19 cellular contexts compared by ENCODE assay signal in the genomic region with DNA sequence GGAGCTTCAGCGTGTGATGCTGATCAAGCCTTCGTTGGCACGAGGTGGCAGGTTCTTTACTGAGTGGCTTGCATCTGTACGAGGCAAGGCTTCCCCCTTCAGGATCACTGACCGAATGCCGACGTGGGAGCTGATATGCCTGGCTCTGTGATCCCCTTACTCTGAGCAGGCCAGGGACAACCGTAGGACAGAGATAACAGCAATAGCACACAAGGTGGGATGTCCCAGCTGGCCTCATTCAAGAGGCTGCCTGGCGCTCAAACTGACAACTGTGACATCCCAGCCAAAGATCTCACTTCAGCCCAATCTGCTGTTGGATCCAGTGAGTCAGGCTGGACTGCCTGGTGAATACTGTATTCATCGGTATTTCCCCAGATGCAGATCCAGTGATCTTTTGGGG.
DNase-seq lines count a peak whose midpoint lies in the region; ATAC-seq, FAIRE-seq and TF ChIP-seq lines count a peak whose summit lies in the region.
"Had no signal": no experiment of that assay in that cellular context is flagged by ENCODE, and none has a peak within 500 bp of the region (broad histone marks: within the 10 kb centered on the region; RNA-seq: fewer than 3 reads in every experiment).

No MANE protein-coding gene starts in this region.

- ATAC-seq in left cardiac atrium (peak; percentile 90 to 93), Right ventricle myocardium inferior (no peak)
- no peak for ATAC-seq in activated CD4-positive, CD25-positive, alpha-beta regulatory T cell treated with anti-CD3 and anti-CD28 coated beads, Interleukin-2, amount 50 U/mL, for 24 hours

- H2AK5ac ChIP-seq in trophoblast cell (ENCODE audit: low read length): no peak overlapping the region

- peak; percentile 57 for DNase-seq in left cardiac atrium
- DNase-seq in Right ventricle myocardium inferior (ENCODE audit: missing footprints): no peak
- DNase-seq in HTR-8/SVneo (ENCODE audit: insufficient read length, low spot score): no peak
- peak; percentile 63 for DNase-seq in right atrium auricular region (ENCODE audit: low spot score)
- no peak for DNase-seq in trophoblast cell
- no peak for DNase-seq in stimulated activated CD4-positive, alpha-beta T cell treated with anti-CD3 and anti-CD28 coated beads, Interleukin-15, amount 100 ng/mL, for 24 hours
- DNase-seq: CD4-positive, CD25-positive, alpha-beta regulatory T cell; CD8-positive, alpha-beta memory T cell; COR-L47; DMS 273 treated with DMSO at 0.1 percent for 48 hours; DMS53; DND-41; EL; GM23248 had no signal

- H3K9me3 ChIP-seq in right atrium auricular region (no peaks in the 10 kb centered on the region), trophoblast cell (ENCODE audit: insufficient read depth, low read depth, low read length) (no peaks in the 10 kb centered on the region)
- H3K9me3 ChIP-seq: HAP-1 had no signal

- H3K79me2 ChIP-seq in trophoblast cell (ENCODE audit: control insufficient read depth, insufficient read depth, low read length, poor library complexity): no peaks in the 10 kb centered on the region

- H2BK5ac ChIP-seq in trophoblast cell (ENCODE audit: low read depth, low read length, poor library complexity): no peak overlapping the region

- no peaks in the 10 kb centered on the region for H3K79me1 ChIP-seq in trophoblast cell (ENCODE audit: low read length)

- H4K8ac ChIP-seq in trophoblast cell (ENCODE audit: low read depth, low read length): no peak overlapping the region

- no peak overlapping the region for H4K12ac ChIP-seq in trophoblast cell (ENCODE audit: low read depth, low read length)

- TF ChIP-seq CTCF in right atrium auricular region (IDR thresholded peaks at IDR 0.05): no peak

- no peak overlapping the region for H3K23ac ChIP-seq in trophoblast cell (ENCODE audit: low read length)

- H2BK120ac ChIP-seq in trophoblast cell (ENCODE audit: insufficient read depth, low read length, poor library complexity): no peak overlapping the region

- H3K27ac ChIP-seq in right atrium auricular region (peak overlapping the region; percentile 47 to 66), trophoblast cell (ENCODE audit: low read depth, low read length) (no peak overlapping the region)
- H3K27ac ChIP-seq: GM23248 had no signal

- peaks cover 0 to 18% of the 10 kb centered on the region in 2 donors for H3K4me1 ChIP-seq in right atrium auricular region
- no peaks in the 10 kb centered on the region for H3K4me1 ChIP-seq in trophoblast cell (ENCODE audit: control insufficient read depth in 1 of 2, insufficient read depth in 2 of 2, low read length in 2 of 2)
- H3K4me1 ChIP-seq: HAP-1 had no signal

- no peak overlapping the region for H3K18ac ChIP-seq in trophoblast cell (ENCODE audit: low read length)

- WGBS in trophoblast cell (ENCODE audit: extremely low coverage, insufficient coverage, insufficient read length): no CpG with 5 or more reads among the region's 10 CpGs

- H3K36me3 ChIP-seq in right atrium auricular region (peaks cover 12% of the 10 kb centered on the region), trophoblast cell (ENCODE audit: control insufficient read depth in 1 of 2, insufficient read depth in 2 of 2, low read length in 2 of 2) (peaks cover 26 to 50% of the 10 kb centered on the region in 2 experiments)
- H3K36me3 ChIP-seq: HAP-1 had no signal

- H3K4me3 ChIP-seq in right atrium auricular region (no peak overlapping the region), trophoblast cell (ENCODE audit: low read depth, low read length) (no peak overlapping the region)
- H3K4me3 ChIP-seq: GM23248, HAP-1 had no signal

- no peak overlapping the region for H2BK12ac ChIP-seq in trophoblast cell (ENCODE audit: low read length)

- intact Hi-C loops in left cardiac atrium (cut with DNase I): no loop called here
- intact Hi-C loops in Right ventricle myocardium inferior (cut with DNase I): no loop called here

- no peak overlapping the region for H3K9ac ChIP-seq in trophoblast cell (ENCODE audit: low read length)
- H3K9ac ChIP-seq: GM23248 had no signal

- no peak overlapping the region for H3K4ac ChIP-seq in trophoblast cell (ENCODE audit: low read depth, low read length)

- H3K27me3 ChIP-seq in right atrium auricular region: no peaks in the 10 kb centered on the region
- no peaks in the 10 kb centered on the region for H3K27me3 ChIP-seq in trophoblast cell (ENCODE audit: insufficient read depth, low read length)

- peak overlapping the region; percentile 24 for H2AFZ ChIP-seq in trophoblast cell (ENCODE audit: insufficient read depth, low read length, poor library complexity)
- H2AFZ ChIP-seq: GM23248 had no signal

- no peak overlapping the region for H3K4me2 ChIP-seq in trophoblast cell (ENCODE audit: low read length)

- no peak overlapping the region for H3K14ac ChIP-seq in trophoblast cell (ENCODE audit: low read length)

- peak; percentile 23 for FAIRE-seq in HTR-8/SVneo (lab: Jason Lieb, UNC)
- FAIRE-seq: G401.6, GM12891, GM19239 had no signal

- H4K91ac ChIP-seq in trophoblast cell (ENCODE audit: low read depth, low read length): no peak overlapping the region

Comparison
In these comparisons a context has a peak if more than half of its experiments do, and no peak if none do; other contexts are left out.
1. ATAC-seq: peak in left cardiac atrium (2 of 2); none in Right ventricle myocardium inferior (single experiment) and activated CD4-positive, CD25-positive, alpha-beta regulatory T cell treated with anti-CD3 and anti-CD28 coated beads, Interleukin-2, amount 50 U/mL, for 24 hours (0 of 2).
2. DNase-seq: peak in left cardiac atrium (single experiment) and right atrium auricular region (single experiment); none in Right ventricle myocardium inferior (single experiment), HTR-8/SVneo (single experiment), trophoblast cell (0 of 2) and stimulated activated CD4-positive, alpha-beta T cell treated with anti-CD3 and anti-CD28 coated beads, Interleukin-15, amount 100 ng/mL, for 24 hours (single experiment).